ENCODE assay signal across 22 cellular contexts in the genomic region with DNA sequence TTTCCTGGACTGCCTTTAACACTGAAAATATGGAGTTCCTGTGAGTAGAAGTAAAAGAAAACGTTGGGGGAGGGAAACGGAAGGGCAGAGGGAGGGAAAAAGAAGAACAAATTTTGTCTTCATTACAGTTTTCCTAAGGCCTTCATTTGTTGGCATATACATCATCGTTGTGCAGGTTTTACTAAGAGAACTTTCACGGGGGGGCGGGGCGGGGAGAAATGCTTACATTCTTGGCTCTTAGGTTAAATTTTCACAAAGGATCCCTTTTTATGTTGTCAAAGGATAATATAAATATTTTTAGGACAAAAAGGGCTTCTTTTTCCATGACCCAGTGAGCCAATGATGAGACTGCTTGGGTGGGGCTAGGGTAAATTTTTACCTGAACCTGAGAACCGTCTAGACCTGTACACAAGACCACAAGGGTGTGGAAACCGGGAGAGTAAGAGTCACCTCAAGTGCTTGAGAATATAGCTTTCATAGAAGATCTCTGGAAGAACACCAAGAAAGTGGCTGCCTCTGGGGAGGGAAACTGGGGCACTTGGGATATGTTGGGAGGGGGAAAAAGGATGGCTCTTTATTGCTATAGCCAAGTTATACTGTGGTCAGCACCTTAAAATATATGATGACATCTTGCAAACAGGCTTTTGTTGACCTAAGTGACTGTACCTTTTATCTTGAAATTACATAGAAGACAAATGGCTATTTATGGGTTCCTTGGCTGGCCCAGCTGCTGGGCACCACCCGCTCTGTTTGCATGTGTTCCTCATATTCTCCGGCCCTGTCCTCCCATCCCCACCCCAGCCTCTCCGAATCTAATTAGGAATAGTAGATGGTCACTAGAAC. TPM values are rescaled to one million over a fixed set of nuclear protein-coding genes. Genes with fewer than 3 reads are reported as not detected.
A peak's percentile ranks its signal among the peaks of the same experiment; 100 is the strongest.
DNase-seq lines count a peak whose midpoint lies in the region; ATAC-seq and TF ChIP-seq lines count a peak whose summit lies in the region.
"Had no signal": no experiment of that assay in that cellular context is flagged by ENCODE, and none has a peak within 500 bp of the region (broad histone marks: within the 10 kb centered on the region; RNA-seq: fewer than 3 reads in every experiment).

No MANE protein-coding gene starts in this region.

- WGBS in esophagus, 2 donors: 55 to 69% methylated on average over 11 of the region's 11 CpGs

- no peak for DNase-seq in CD8-positive, alpha-beta memory T cell
- DNase-seq in NCI-H2227 treated with DMSO at 0.1 percent for 48 hours (lab: John Stamatoyannopoulos, UW) (peak; percentile 6), neural crest cell (ENCODE audit: low read depth, low spot score) (no peak), caudate nucleus (lab: John Stamatoyannopoulos, UW) (no peak), NCI-H2107 (lab: John Stamatoyannopoulos, UW) (no peak)
- DNase-seq in activated effector memory CD4-positive, alpha-beta T cell treated with Interleukin-2 at 50 U/mL for 16 hours: no peak
- DNase-seq: activated CD4-positive, alpha-beta T cell treated with anti-CD3 and anti-CD28 coated beads for 4 hours; activated CD8-positive, alpha-beta memory T cell treated with anti-CD3 and anti-CD28 coated beads, Interleukin-2, amount 50 U/mL, for 4 hours; activated naive CD4-positive, alpha-beta T cell; erythroblast; HFFc6; mesendoderm; MG63; NCI-H1694; NCI-H510A; right cardiac atrium; stimulated activated CD4-positive, alpha-beta T cell treated with anti-CD3 and anti-CD28 coated beads, Interleukin-1b, Interleukin-23, amount 100 ng/mL, for 48 hours; uterus had no signal

- no peaks in the 10 kb centered on the region for H3K9me3 Mint-ChIP-seq in CD8-positive, alpha-beta memory T cell
- peaks cover 3% of the 10 kb centered on the region for H3K9me3 Mint-ChIP-seq in neural crest cell

- ATAC-seq in HG02981 (IDR thresholded peaks at IDR 0.05; ENCODE audit: unreplicated experiment): no peak
- ATAC-seq: right cardiac atrium had no signal

- TF ChIP-seq CTCF in neural crest cell (conservative IDR thresholded peaks at IDR 0.05): no peak

- H3K36me3 Mint-ChIP-seq in CD8-positive, alpha-beta memory T cell: peaks cover 2 to 11% (median 3%) of the 10 kb centered on the region in 3 donors
- H3K36me3 Mint-ChIP-seq in neural crest cell (ENCODE audit: low read depth): no peaks in the 10 kb centered on the region

- H3K4me1 ChIP-seq in CD8-positive, alpha-beta memory T cell (ENCODE audit: insufficient read depth, low read length): peaks cover 29% of the 10 kb centered on the region
- no peaks in the 10 kb centered on the region for H3K4me1 ChIP-seq in esophagus (ENCODE audit: control insufficient read depth in 2 of 2, insufficient read depth in 2 of 2, low read length in 1 of 2)

- peaks cover 37 to 43% (median 39%) of the 10 kb centered on the region in 3 donors for H3K4me1 Mint-ChIP-seq in CD8-positive, alpha-beta memory T cell
- H3K4me1 Mint-ChIP-seq in neural crest cell: peaks cover 18% of the 10 kb centered on the region

- POLR2A ChIA-PET in CD8-positive, alpha-beta memory T cell (lab: Charles Lee): no interaction called here

- no peaks in the 10 kb centered on the region for H3K36me3 ChIP-seq in CD8-positive, alpha-beta memory T cell (ENCODE audit: insufficient read depth, low read length)
- H3K36me3 ChIP-seq in esophagus (ENCODE audit: control insufficient read depth in 2 of 2, insufficient read depth in 2 of 2, low read length in 1 of 2): peaks cover 0 to 1% of the 10 kb centered on the region in 2 donors
- H3K36me3 ChIP-seq: uterus had no signal

- H3K27me3 Mint-ChIP-seq in CD8-positive, alpha-beta memory T cell: peaks cover 13 to 23% of the 10 kb centered on the region in 2 donors
- peaks cover 31% of the 10 kb centered on the region for H3K27me3 Mint-ChIP-seq in neural crest cell (ENCODE audit: low read depth)

- peak overlapping the region in 5 of 7 donors; percentile 23 to 67 (median 41) for H3K4me3 Mint-ChIP-seq in CD8-positive, alpha-beta memory T cell
- H3K4me3 Mint-ChIP-seq in neural crest cell: peak overlapping the region; percentile 71
- H3K4me3 Mint-ChIP-seq: HFFc6 had no signal

- H3K27ac Mint-ChIP-seq in CD8-positive, alpha-beta memory T cell: peak overlapping the region in 1 of 8 donors; percentile 39
- no peak overlapping the region for H3K27ac Mint-ChIP-seq in neural crest cell (ENCODE audit: unreplicated experiment)
- H3K27ac Mint-ChIP-seq: HFFc6 had no signal

- no peak overlapping the region for H3K27ac ChIP-seq in CD8-positive, alpha-beta memory T cell (ENCODE audit: low read depth, low read length)
- H3K27ac ChIP-seq in esophagus (ENCODE audit: low read depth in 2 of 2, low read length in 1 of 2) (peak overlapping the region; percentile 81 to 86), caudate nucleus (ENCODE audit: low read depth, low read length) (no peak overlapping the region)
- H3K27ac ChIP-seq: SK-N-MC, uterus had no signal

- peaks cover 3% of the 10 kb centered on the region for H3K27me3 ChIP-seq in CD8-positive, alpha-beta memory T cell (ENCODE audit: insufficient read depth, low read length, poor library complexity, severe bottlenecking)
- no peaks in the 10 kb centered on the region for H3K27me3 ChIP-seq in esophagus (ENCODE audit: control insufficient read depth in 1 of 2, insufficient read depth in 2 of 2, low read length in 2 of 2)
- H3K27me3 ChIP-seq: MG63, uterus had no signal

- no peaks in the 10 kb centered on the region for H3K9me3 ChIP-seq in CD8-positive, alpha-beta memory T cell (ENCODE audit: low read length)
- H3K9me3 ChIP-seq in esophagus (ENCODE audit: control insufficient read depth in 2 of 2, insufficient read depth in 1 of 2, low read depth in 1 of 2, low read length in 1 of 2): no peaks in the 10 kb centered on the region
- H3K9me3 ChIP-seq: MG63, uterus had no signal

- CTCF ChIA-PET in CD8-positive, alpha-beta memory T cell (lab: Charles Lee): interaction anchor here (5.5 kb wide), 1 partner anchor 19 kb away, joined by 43 read pairs; the partner anchor contains the start of gene IRF6

- no peak overlapping the region for H3K4me3 ChIP-seq in CD8-positive, alpha-beta memory T cell (ENCODE audit: low read length)
- H3K4me3 ChIP-seq in esophagus (ENCODE audit: low read depth in 1 of 2, low read length in 2 of 2): no peak overlapping the region
- H3K4me3 ChIP-seq: MG63, SK-N-MC, uterus had no signal

RNA-seq across cellular contexts. Expression of gene UTP25, which starts 2.0 kb away (rescaled TPM):
- total RNA-seq in CD8-positive, alpha-beta memory T cell: 10 to 100 TPM; 14.9 to 15.2 TPM
- polyA plus RNA-seq in CD8-positive, alpha-beta memory T cell: 4.9 TPM
- 1 to 10 TPM; 1.3 to 2.4 TPM for polyA plus RNA-seq in esophagus
- 6.8 and 7.2 TPM in 2 replicates for total RNA-seq in neural crest cell

RNA-seq across cellular contexts. Expression of gene IRF6, which starts 19.9 kb away (rescaled TPM):
- total RNA-seq in CD8-positive, alpha-beta memory T cell: 1 to 10 TPM; 1.2 TPM
- 1.0 TPM for polyA plus RNA-seq in CD8-positive, alpha-beta memory T cell
- polyA plus RNA-seq in esophagus: 10 to 100 TPM; 36.7 to 50.3 TPM
- 0.05 TPM in 1 of 2 replicates, not detected in the other for total RNA-seq in neural crest cell
- total RNA-seq: G401 had no signal

RNA-seq across cellular contexts. Expression of gene C1orf74, which starts 41.5 kb away (rescaled TPM):
- 1 to 10 TPM; 2.2 TPM for total RNA-seq in CD8-positive, alpha-beta memory T cell
- polyA plus RNA-seq in CD8-positive, alpha-beta memory T cell: 0.35 TPM
- 1 to 10 TPM; 2.1 to 2.8 TPM for polyA plus RNA-seq in esophagus
- total RNA-seq in neural crest cell: 2.7 and 3.2 TPM in 2 replicates

Comparison
In these comparisons a context has a peak if more than half of its experiments do, and no peak if none do; other contexts are left out.
1. H3K27ac ChIP-seq: peak in esophagus (2 of 2); none in CD8-positive, alpha-beta memory T cell (single experiment) and caudate nucleus (single experiment).